In genomic region chr7:127897704-127898454, GRCh38 we compare ENCODE assay signal across 12 cellular contexts.
A peak's percentile ranks its signal among the peaks of the same experiment; 100 is the strongest.
DNase-seq lines count a peak whose midpoint lies in the region; ATAC-seq and TF ChIP-seq lines count a peak whose summit lies in the region.
"Had no signal": no experiment of that assay in that cellular context is flagged by ENCODE, and none has a peak within 500 bp of the region (broad histone marks: within the 10 kb centered on the region; RNA-seq: fewer than 3 reads in every experiment).

No MANE protein-coding gene starts in this region.

- no TSS peak for BruUV-seq in A673 (replicated peaks; lab: Mats Ljungman, UMichigan)

- TF ChIP-seq CTCF in A673 (conservative IDR thresholded peaks at IDR 0.05; ENCODE audit: low read depth, low read length) (no peak), WERI-Rb-1 (IDR thresholded peaks at IDR 0.05; ENCODE audit: low read depth, low read length) (no peak)

- CTCF ChIA-PET in A673 (lab: Charles Lee), result no interaction called here

- TF ChIP-seq POLR2A in erythroblast (IDR thresholded peaks at IDR 0.05; ENCODE audit: low read length), result no peak

- H3K27ac ChIP-seq in A673 (ENCODE audit: low read depth, low read length, poor library complexity, severe bottlenecking) (no peak overlapping the region), WERI-Rb-1 (no peak overlapping the region)
- H3K27ac ChIP-seq: C4-2B had no signal

- H3K36me3 ChIP-seq in A673 (ENCODE audit: insufficient read depth, low read length, poor library complexity, severe bottlenecking) (no peaks in the 10 kb centered on the region), WERI-Rb-1 (no peaks in the 10 kb centered on the region)

- H3K4me3 ChIP-seq in A673 (ENCODE audit: low read depth, low read length, poor library complexity, severe bottlenecking), result no peak overlapping the region
- H3K4me3 ChIP-seq in WERI-Rb-1 (ENCODE audit: low read depth, low read length), result no peak overlapping the region

- ATAC-seq in GM18868 (IDR thresholded peaks at IDR 0.05; ENCODE audit: unreplicated experiment), result peak; percentile 57
- ATAC-seq: left ventricle myocardium superior, Panc1, T-helper 17 cell had no signal

- POLR2A ChIA-PET in A673 (lab: Charles Lee; ENCODE audit: low non-redundant PET), result no interaction called here

- H3K27me3 ChIP-seq in A673 (replicated peaks; ENCODE audit: insufficient read depth, low read depth, low read length, poor library complexity), result no peaks in the 10 kb centered on the region
- no peaks in the 10 kb centered on the region for H3K27me3 ChIP-seq in WERI-Rb-1 (ENCODE audit: insufficient read depth, low read depth, severe bottlenecking)

- peaks cover 37% of the 10 kb centered on the region for H3K4me1 ChIP-seq in A673 (ENCODE audit: insufficient read depth, low read length, poor library complexity, severe bottlenecking)

- peak; percentile 34 for DNase-seq in A673 (ENCODE audit: low spot score)
- peak; percentile 43 for DNase-seq in activated T-cell treated with anti-CD3 and anti-CD28 coated beads, Interleukin-2, amount 50 U/mL, for 48 hours
- peak; percentile 52 for DNase-seq in putamen (ENCODE audit: low spot score)
- no peak for DNase-seq in NCI-H345 treated with DMSO at 0.1 percent for 48 hours (lab: John Stamatoyannopoulos, UW; ENCODE audit: unreplicated experiment)
- DNase-seq in erythroblast (lab: John Stamatoyannopoulos, UW), result no peak
- no peak for DNase-seq in NCI-H226
- DNase-seq in WERI-Rb-1, result no peak
- DNase-seq: left ventricle myocardium superior, T-helper 17 cell had no signal

- intact Hi-C loops in A673 (cut with micrococcal nuclease; ENCODE audit: unreplicated experiment), result no loop called here

- H3K9me3 ChIP-seq in A673 (ENCODE audit: low read depth, low read length, poor library complexity, severe bottlenecking) (no peaks in the 10 kb centered on the region), WERI-Rb-1 (ENCODE audit: severe bottlenecking) (no peaks in the 10 kb centered on the region)

Comparison
In these comparisons a context has a peak if more than half of its experiments do, and no peak if none do; other contexts are left out.
1. DNase-seq: peak in A673 (single experiment), activated T-cell treated with anti-CD3 and anti-CD28 coated beads, Interleukin-2, amount 50 U/mL, for 48 hours (2 of 2) and putamen (single experiment); none in NCI-H345 treated with DMSO at 0.1 percent for 48 hours (single experiment), erythroblast (0 of 2), NCI-H226 (single experiment) and WERI-Rb-1 (single experiment).